Comparison of ENCODE assay signal across 12 cellular contexts in the genomic region with DNA sequence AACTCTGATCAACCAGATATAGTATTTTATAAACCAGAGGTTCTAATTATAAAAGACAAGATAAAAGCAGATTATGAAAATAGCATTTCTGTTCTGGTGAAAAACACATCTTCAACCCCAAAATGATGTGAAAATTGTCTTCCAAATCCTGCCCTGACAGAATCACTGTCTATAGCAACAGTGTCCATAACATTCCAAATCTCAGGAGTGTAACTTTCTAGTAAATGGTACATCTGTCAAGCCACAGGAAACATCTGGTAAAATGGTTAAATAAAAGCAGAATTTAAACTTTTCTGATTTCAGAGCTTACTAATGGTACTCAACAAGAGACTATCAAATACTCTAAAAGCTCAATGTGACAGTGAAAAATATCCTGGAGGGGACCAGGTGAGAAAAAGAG.
DNase-seq lines count a peak whose midpoint lies in the region; ATAC-seq and TF ChIP-seq lines count a peak whose summit lies in the region.
"Had no signal": no experiment of that assay in that cellular context is flagged by ENCODE, and none has a peak within 500 bp of the region (broad histone marks: within the 10 kb centered on the region; RNA-seq: fewer than 3 reads in every experiment).

No MANE protein-coding gene starts in this region.

- H3K9me3 ChIP-seq in left ventricle myocardium inferior (replicated peaks) (no peaks in the 10 kb centered on the region), uterus (no peaks in the 10 kb centered on the region)
- H3K9me3 ChIP-seq: prostate gland had no signal

- no peaks in the 10 kb centered on the region for H3K27me3 Mint-ChIP-seq in effector memory CD8-positive, alpha-beta T cell
- no peaks in the 10 kb centered on the region for H3K27me3 Mint-ChIP-seq in nephron (ENCODE audit: low read depth)

- peaks cover 83% of the 10 kb centered on the region for H3K4me1 ChIP-seq in left ventricle myocardium inferior
- H3K4me1 ChIP-seq in uterus = peaks cover 5 to 8% of the 10 kb centered on the region in 2 donors

- intact Hi-C loops in left ventricle myocardium inferior (cut with micrococcal nuclease) = loop anchor here (10.0 kb wide), 1 partner anchor 62 kb away; a partner anchor contains a TSS
- intact Hi-C loops in Right ventricle myocardium inferior (cut with DNase I) = no loop called here
- intact Hi-C loops in uterus (cut with DNase I; ENCODE audit: low total_unique reads) = no loop called here

- H3K27me3 ChIP-seq in left ventricle myocardium inferior (ENCODE audit: low read depth) = no peaks in the 10 kb centered on the region
- H3K27me3 ChIP-seq in uterus = no peaks in the 10 kb centered on the region

- DNase-seq in left ventricle myocardium inferior (no peak), Right ventricle myocardium inferior (ENCODE audit: missing footprints) (no peak), uterus (no peak), NCI-H2227 treated with DMSO at 0.1 percent for 48 hours (lab: John Stamatoyannopoulos, UW) (no peak)
- no peak for DNase-seq in effector memory CD8-positive, alpha-beta T cell
- DNase-seq: effector memory CD4-positive, alpha-beta T cell; NCI-H1694 treated with DMSO at 0.1 percent for 48 hours had no signal

- H3K27ac ChIP-seq in left ventricle myocardium inferior (replicated peaks) = peak overlapping the region; percentile 85
- H3K27ac ChIP-seq in uterus = peak overlapping the region; percentile 80 to 88
- H3K27ac ChIP-seq: prostate gland had no signal

- no peaks in the 10 kb centered on the region for H3K9me3 Mint-ChIP-seq in effector memory CD8-positive, alpha-beta T cell
- no peaks in the 10 kb centered on the region for H3K9me3 Mint-ChIP-seq in nephron
- H3K9me3 Mint-ChIP-seq: activated T-helper 1 cell treated with anti-CD3 and anti-CD28 coated beads, Interleukin-12 subunit alpha, Interleukin-12 subunit beta, Interleukin-2, Interleukin-4 antibody, amounts not matched to agents 30 ng/mL and 10 ng/mL and 1 ng/mL, durations not matched to agents 14 hours and 24 hours and 36 hours had no signal

- TF ChIP-seq POLR2A in uterus (IDR thresholded peaks at IDR 0.05) = no peak

- TF ChIP-seq CTCF in left ventricle myocardium inferior (IDR thresholded peaks at IDR 0.05; ENCODE audit: borderline replicate concordance) = no peak
- TF ChIP-seq CTCF in nephron (IDR thresholded peaks at IDR 0.05; ENCODE audit: unreplicated experiment in 3 of 3) = no peak
- no peak for TF ChIP-seq CTCF in uterus (IDR thresholded peaks at IDR 0.05)

- H3K4me3 ChIP-seq in left ventricle myocardium inferior (peak overlapping the region; percentile 61), uterus (no peak overlapping the region)

- ATAC-seq in Right ventricle myocardium inferior = no peak
- ATAC-seq in effector memory CD8-positive, alpha-beta T cell (replicated peaks) = no peak
- ATAC-seq in HG03097 (IDR thresholded peaks at IDR 0.05; ENCODE audit: low FRiP score, unreplicated experiment) = no peak
- ATAC-seq in HG03378 (IDR thresholded peaks at IDR 0.05; ENCODE audit: unreplicated experiment) = no peak

- H3K36me3 Mint-ChIP-seq in effector memory CD8-positive, alpha-beta T cell (ENCODE audit: insufficient read depth) = peaks cover 10% of the 10 kb centered on the region
- H3K36me3 Mint-ChIP-seq in nephron (ENCODE audit: low read depth) = peaks cover 49% of the 10 kb centered on the region

- H3K4me1 Mint-ChIP-seq in effector memory CD8-positive, alpha-beta T cell (ENCODE audit: low read depth in 2 of 2) = peaks cover 33 to 75% of the 10 kb centered on the region in 2 donors
- peaks cover 84% of the 10 kb centered on the region for H3K4me1 Mint-ChIP-seq in nephron

- no peak overlapping the region for H3K4me3 Mint-ChIP-seq in effector memory CD8-positive, alpha-beta T cell
- peak overlapping the region; percentile 67 to 82 (median 80) for H3K4me3 Mint-ChIP-seq in nephron
- H3K4me3 Mint-ChIP-seq: activated T-helper 1 cell treated with anti-CD3 and anti-CD28 coated beads, Interleukin-12 subunit alpha, Interleukin-12 subunit beta, Interleukin-2, Interleukin-4 antibody, amounts not matched to agents 30 ng/mL and 10 ng/mL and 1 ng/mL, durations not matched to agents 14 hours and 24 hours and 36 hours had no signal

- H3K36me3 ChIP-seq in left ventricle myocardium inferior (no peaks in the 10 kb centered on the region), uterus (no peaks in the 10 kb centered on the region)
- H3K36me3 ChIP-seq: prostate gland had no signal

- H3K27ac Mint-ChIP-seq in effector memory CD8-positive, alpha-beta T cell = peak overlapping the region; percentile 51 to 72
- peak overlapping the region; percentile 98 to 99 (median 98) for H3K27ac Mint-ChIP-seq in nephron
- H3K27ac Mint-ChIP-seq: activated T-helper 1 cell treated with anti-CD3 and anti-CD28 coated beads, Interleukin-12 subunit alpha, Interleukin-12 subunit beta, Interleukin-2, Interleukin-4 antibody, amounts not matched to agents 30 ng/mL and 10 ng/mL and 1 ng/mL, durations not matched to agents 14 hours and 24 hours and 36 hours had no signal

Comparison
In these comparisons a context has a peak if more than half of its experiments do, and no peak if none do; other contexts are left out.
1. H3K4me3 Mint-ChIP-seq: peak in nephron (3 of 3); none in effector memory CD8-positive, alpha-beta T cell (0 of 2).